In the genomic region with DNA sequence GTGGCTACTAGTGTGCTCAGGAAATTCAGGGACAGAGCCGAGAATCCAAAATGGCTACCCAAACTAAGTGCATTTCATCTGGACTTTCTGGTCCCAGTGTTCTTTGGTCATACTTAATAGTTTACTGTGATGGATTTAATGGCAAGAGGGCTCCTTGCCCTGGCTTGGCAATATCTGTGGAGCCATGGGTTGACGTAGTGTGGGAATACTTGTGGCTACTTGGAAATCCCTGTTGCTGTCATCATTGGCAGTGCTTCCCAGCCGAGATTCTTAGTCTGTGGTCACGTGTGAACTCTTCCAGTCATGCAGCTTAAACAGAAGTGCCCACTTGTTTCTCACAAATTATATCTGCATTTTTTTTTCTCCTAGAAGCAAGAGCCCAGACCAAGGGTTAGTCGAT, we compare ENCODE assay signal across 15 cellular contexts.
DNase-seq lines count a peak whose midpoint lies in the region; ATAC-seq and TF ChIP-seq lines count a peak whose summit lies in the region.
"Had no signal": no experiment of that assay in that cellular context is flagged by ENCODE, and none has a peak within 500 bp of the region (broad histone marks: within the 10 kb centered on the region; RNA-seq: fewer than 3 reads in every experiment).

No MANE protein-coding gene starts in this region.

- H3K27ac ChIP-seq in GM23248 (peak overlapping the region; percentile 41; the same call in 1 of the 2 replicates), aorta (ENCODE audit: low read depth in 1 of 2, low read length in 2 of 2) (no peak overlapping the region)
- H3K27ac ChIP-seq: ascending aorta, parathyroid adenoma had no signal

- in situ Hi-C loops in GM23248 (cut with MboI): no loop called here

- no peak for TF ChIP-seq CTCF in choroid plexus epithelial cell (conservative IDR thresholded peaks at IDR 0.05; ENCODE audit: low read depth, low read length)

- no peaks in the 10 kb centered on the region for H3K79me2 ChIP-seq in GM23248 (ENCODE audit: insufficient read depth)
- H3K79me2 ChIP-seq: parathyroid adenoma had no signal

- peak; percentile 90 for DNase-seq in GM23248
- DNase-seq in choroid plexus epithelial cell (ENCODE audit: low read depth): peak; percentile 14
- peak; percentile 15 for DNase-seq in kidney tubule cell (ENCODE audit: low spot score)
- peak in 1 of 2 donors; percentile 61 for DNase-seq in aorta
- no peak for DNase-seq in SKM-1 treated with dmso at 0.1 percent for 144 hours (lab: John Stamatoyannopoulos, UW; ENCODE audit: unreplicated experiment)
- DNase-seq in mesenteric fat pad (ENCODE audit: low spot score): no peak
- no peak for DNase-seq in cortex of kidney (lab: John Stamatoyannopoulos, UW)
- DNase-seq: activated CD4-positive, alpha-beta T cell treated with anti-CD3 and anti-CD28 coated beads for 48 hours; activated T-cell treated with anti-CD3 and anti-CD28 coated beads, Interleukin-2, amount 50 U/mL, for 72 hours; midbrain; NCI-H1930; T-helper 2 cell had no signal

- intact Hi-C loops in aorta (cut with DNase I): no loop called here

- H3K36me3 ChIP-seq in GM23248 (ENCODE audit: low read depth): no peaks in the 10 kb centered on the region
- H3K36me3 ChIP-seq in aorta (ENCODE audit: control insufficient read depth in 1 of 2, insufficient read depth in 2 of 2, low read length in 1 of 2): no peaks in the 10 kb centered on the region
- H3K36me3 ChIP-seq: ascending aorta had no signal

- H3K9me3 ChIP-seq in GM23248 (ENCODE audit: low read depth) (no peaks in the 10 kb centered on the region), aorta (ENCODE audit: control insufficient read depth, low read length) (no peaks in the 10 kb centered on the region)
- H3K9me3 ChIP-seq: ascending aorta had no signal

- H2AFZ ChIP-seq in GM23248: no peak overlapping the region
- H2AFZ ChIP-seq: GM23338, parathyroid adenoma had no signal

- ATAC-seq in aorta (ENCODE audit: low FRiP score): peak; percentile 74
- ATAC-seq: activated T-cell treated with anti-CD3 and anti-CD28 coated beads, Interleukin-2, amount 50 U/mL, for 72 hours; GM23338 had no signal

- H3K9me2 ChIP-seq in GM23248 (ENCODE audit: insufficient read depth): no peaks in the 10 kb centered on the region

- peaks cover 29% of the 10 kb centered on the region for H3K4me1 ChIP-seq in GM23248 (ENCODE audit: insufficient read depth)
- no peaks in the 10 kb centered on the region for H3K4me1 ChIP-seq in aorta (ENCODE audit: control insufficient read depth in 1 of 2, insufficient read depth in 2 of 2, low read length in 2 of 2)
- H3K4me1 ChIP-seq: ascending aorta, parathyroid adenoma had no signal

- H3K4me2 ChIP-seq in GM23248 (ENCODE audit: unreplicated experiment): no peak overlapping the region
- H3K4me2 ChIP-seq: GM23338 had no signal

- no peaks in the 10 kb centered on the region for H3K27me3 ChIP-seq in GM23248 (replicated peaks; ENCODE audit: insufficient read depth)
- no peaks in the 10 kb centered on the region for H3K27me3 ChIP-seq in aorta (ENCODE audit: control insufficient read depth in 1 of 2, insufficient read depth in 2 of 2, low read length in 1 of 2)
- H3K27me3 ChIP-seq: ascending aorta had no signal

- peaks cover 9% of the 10 kb centered on the region; the same call in 1 of the 2 replicates for H3F3A ChIP-seq in GM23248 (ENCODE audit: insufficient read depth)

- 47 to 51% methylated on average over 5 of the region's 5 CpGs for WGBS in GM23248 (ENCODE audit: low coverage in 1 of 2, low lambda C conversion rate in 2 of 2, missing lambda C conversion rate in 2 of 2), 2 experiments
- 26 to 49% methylated on average over 5 of the region's 5 CpGs for WGBS in aorta, 2 donors

- H3K9ac ChIP-seq in GM23248: no peak overlapping the region
- H3K9ac ChIP-seq: parathyroid adenoma had no signal

- no peaks in the 10 kb centered on the region for H4K20me1 ChIP-seq in GM23248 (ENCODE audit: insufficient read depth)

- H3K4me3 ChIP-seq in GM23248 (no peak overlapping the region), choroid plexus epithelial cell (ENCODE audit: low read depth, low read length) (no peak overlapping the region), aorta (ENCODE audit: low read length in 2 of 2) (no peak overlapping the region)
- H3K4me3 ChIP-seq: ascending aorta, GM23338 had no signal

Comparison
In these comparisons a context has a peak if more than half of its experiments do, and no peak if none do; other contexts are left out.
1. DNase-seq: peak in GM23248 (single experiment), choroid plexus epithelial cell (single experiment) and kidney tubule cell (single experiment); none in SKM-1 treated with dmso at 0.1 percent for 144 hours (single experiment), mesenteric fat pad (single experiment) and cortex of kidney (single experiment).